ENCODE assay signal across 26 cellular contexts in the genomic region with DNA sequence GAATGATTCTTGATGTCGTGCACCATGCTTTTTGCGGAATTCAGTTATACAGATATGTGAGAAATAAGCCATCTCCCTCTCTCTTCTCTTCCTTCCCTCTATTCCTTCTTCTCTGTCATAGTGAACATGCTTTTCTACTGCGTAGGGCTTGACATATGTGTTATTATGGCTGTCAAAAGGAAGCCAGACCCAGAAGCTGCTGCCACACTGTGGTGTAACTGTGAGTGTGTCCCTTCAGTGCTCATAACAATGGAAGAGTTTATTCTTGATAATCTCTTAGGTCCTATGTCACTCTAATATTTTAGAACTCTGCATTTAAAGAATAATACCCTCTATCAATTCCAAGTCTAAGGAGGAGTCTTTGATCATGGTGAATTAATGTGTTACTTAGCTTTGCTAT.
DNase-seq lines count a peak whose midpoint lies in the region; ATAC-seq and TF ChIP-seq lines count a peak whose summit lies in the region.
"Had no signal": no experiment of that assay in that cellular context is flagged by ENCODE, and none has a peak within 500 bp of the region (broad histone marks: within the 10 kb centered on the region; RNA-seq: fewer than 3 reads in every experiment).

No MANE protein-coding gene starts in this region.

- H3K79me2 ChIP-seq in HCT116 (ENCODE audit: insufficient read depth, low read length), result no peaks in the 10 kb centered on the region

- intact Hi-C loops in HCT116 (cut with micrococcal nuclease), result no loop called here

- no peak overlapping the region for H2AFZ ChIP-seq in HCT116 (ENCODE audit: low read depth, low read length, poor library complexity, severe bottlenecking)

- H3K27ac ChIP-seq in C4-2B, result no peak overlapping the region
- H3K27ac ChIP-seq in HCT116 (ENCODE audit: low read depth, low read length), result no peak overlapping the region
- H3K27ac ChIP-seq in RWPE2 (ENCODE audit: poor library complexity, severe bottlenecking), result no peak overlapping the region
- H3K27ac ChIP-seq: BLaER1, esophagus muscularis mucosa, heart right ventricle, lower lobe of right lung, SK-N-MC, skin epidermis, upper lobe of right lung had no signal

- ATAC-seq in HCT116 (no peak), RWPE2 (ENCODE audit: low read depth) (no peak), left lobe of liver (peak; percentile 52)
- ATAC-seq: heart right ventricle; lower lobe of right lung; stimulated activated naive B cell treated with anti-CD40 and anti-IgM and Interleukin-4, amounts not matched to agents 10 μg/mL and 1 μg/mL and 100 μg/mL, for 72 hours; upper lobe of right lung had no signal

- H3K27me3 ChIP-seq in HCT116 (ENCODE audit: insufficient read depth, low read length) (peaks cover 14% of the 10 kb centered on the region; the same call in 1 of the 2 replicates), RWPE2 (ENCODE audit: insufficient read depth, poor library complexity, severe bottlenecking) (no peaks in the 10 kb centered on the region)
- H3K27me3 ChIP-seq: BLaER1, esophagus muscularis mucosa, heart right ventricle, upper lobe of right lung had no signal

- TF ChIP-seq CTCF in C4-2B (conservative IDR thresholded peaks at IDR 0.05), result peak; percentile 13
- TF ChIP-seq CTCF in HCT116 (IDR thresholded peaks at IDR 0.05 in 2 of 3, conservative IDR thresholded peaks at IDR 0.05 in 1 of 3; ENCODE audit: borderline replicate concordance in 1 of 3, insufficient read depth in 1 of 3, low read depth in 2 of 3, low read length in 2 of 3), result no peak
- peak; percentile 16 for TF ChIP-seq CTCF in RWPE2 (IDR thresholded peaks at IDR 0.05; ENCODE audit: poor library complexity, severe bottlenecking)

- CTCF ChIA-PET in HCT116 (lab: Charles Lee), result no interaction called here

- no peaks in the 10 kb centered on the region for H3K9me2 ChIP-seq in HCT116 (ENCODE audit: insufficient read depth)

- RAD21 ChIA-PET in HCT116 (lab: Charles Lee; ENCODE audit: low non-redundant PET in 1 of 2, low total read pairs in 2 of 2, uncharacterized antibody in 2 of 2, unreplicated experiment in 2 of 2), result no interaction called here

- H3K9me3 ChIP-seq in HCT116 (ENCODE audit: control insufficient read depth in 1 of 2, insufficient read depth in 1 of 2, low read depth in 1 of 2, low read length in 2 of 2) (no peaks in the 10 kb centered on the region), RWPE2 (ENCODE audit: severe bottlenecking) (no peaks in the 10 kb centered on the region)
- H3K9me3 ChIP-seq: BLaER1, esophagus muscularis mucosa, lower lobe of right lung, upper lobe of right lung had no signal

- H3K36me3 ChIP-seq in HCT116 (ENCODE audit: control insufficient read depth in 1 of 2, insufficient read depth in 2 of 2, low read length in 2 of 2) (no peaks in the 10 kb centered on the region), RWPE2 (ENCODE audit: low read depth) (no peaks in the 10 kb centered on the region)
- H3K36me3 ChIP-seq: BLaER1, esophagus muscularis mucosa, heart right ventricle, lower lobe of right lung, upper lobe of right lung had no signal

- H3K9ac ChIP-seq in HCT116 (ENCODE audit: low read length), result no peak overlapping the region
- H3K9ac ChIP-seq: BLaER1 had no signal

- H3K4me2 ChIP-seq in HCT116 (ENCODE audit: low read length), result no peak overlapping the region
- H3K4me2 ChIP-seq: BLaER1 had no signal

- POLR2A ChIA-PET in HCT116 (lab: Charles Lee), result no interaction called here

- TF ChIP-seq POLR2A in HCT116 (IDR thresholded peaks at IDR 0.05; ENCODE audit: borderline replicate concordance, extremely low read depth, insufficient read depth, insufficient read length), result no peak

- no peaks in the 10 kb centered on the region for H4K20me1 ChIP-seq in HCT116 (ENCODE audit: insufficient read depth)
- H4K20me1 ChIP-seq: BLaER1 had no signal

- no peak overlapping the region for H3K4me3 ChIP-seq in HCT116 (replicated peaks in 1 of 2; ENCODE audit: low read depth in 1 of 2, low read length in 2 of 2)
- H3K4me3 ChIP-seq in RWPE2 (ENCODE audit: severe bottlenecking), result no peak overlapping the region
- H3K4me3 ChIP-seq: BLaER1, esophagus muscularis mucosa, heart right ventricle, lower lobe of right lung, SK-N-MC, skin epidermis, upper lobe of right lung had no signal

- peaks cover 0 to 6% of the 10 kb centered on the region in 2 experiments; a peak in 1 of 4 replicates for H3K4me1 ChIP-seq in HCT116 (ENCODE audit: control insufficient read depth in 1 of 2, insufficient read depth in 2 of 2, low read length in 2 of 2)
- no peaks in the 10 kb centered on the region for H3K4me1 ChIP-seq in RWPE2 (ENCODE audit: insufficient read depth, poor library complexity, severe bottlenecking)
- H3K4me1 ChIP-seq: BLaER1, lower lobe of right lung, upper lobe of right lung had no signal

- DNase-seq in HCT116 (ENCODE audit: low read depth, low spot score), result no peak
- no peak for DNase-seq in RWPE2 (ENCODE audit: low spot score)
- DNase-seq in left lobe of liver (ENCODE audit: low spot score), result no peak
- DNase-seq in activated CD4-positive, CD25-positive, alpha-beta regulatory T cell treated with anti-CD3 and anti-CD28 coated beads, Interleukin-2, amount 50 U/mL, for 72 hours, result no peak
- no peak for DNase-seq in mucosa of gallbladder (ENCODE audit: low spot score)
- no peak for DNase-seq in middle frontal gyrus (ENCODE audit: extremely low spot score, low spot score)
- DNase-seq in hepatic stellate cell (ENCODE audit: low spot score), result no peak
- DNase-seq: activated CD4-positive, alpha-beta T cell treated with anti-CD3 and anti-CD28 coated beads, Interleukin-2, amount 50 U/mL, for 4 hours; activated CD4-positive, CD25-positive, alpha-beta regulatory T cell; activated naive CD4-positive, alpha-beta T cell treated with anti-CD3 and anti-CD28 coated beads for 36 hours; central memory CD4-positive, alpha-beta T cell; DMS79; foreskin fibroblast; GDM1; H9; heart right ventricle; kidney glomerular epithelial cell; lower lobe of right lung; NCI-H1930; stimulated activated naive B cell treated with anti-CD40 and anti-IgM and Interleukin-4, amounts not matched to agents 10 μg/mL and 1 μg/mL and 100 μg/mL, for 72 hours; upper lobe of right lung had no signal

- BruUV-seq in HCT116 (replicated peaks; lab: Mats Ljungman, UMichigan), result no TSS peak

- 0 out of 2 replicates have a peak, but pooled peaks have one; percentile 4 for TF ChIP-seq RAD21 in HCT116 (IDR thresholded peaks at IDR 0.05; ENCODE audit: low read depth)

TF ChIP-seq in HCT116, 20 proteins besides CTCF, POLR2A, EP300 and RAD21:
- TF ChIP-seq EGR1 (IDR thresholded peaks at IDR 0.05; ENCODE audit: low read depth), result no peak
- TF ChIP-seq ZNF274 (IDR thresholded peaks at IDR 0.05; ENCODE audit: low read depth, low read length), result no peak
- TF ChIP-seq POLR2AphosphoS5 (IDR thresholded peaks at IDR 0.05; ENCODE audit: low read depth, low read length), result no peak
- TF ChIP-seq SIN3A (IDR thresholded peaks at IDR 0.05; ENCODE audit: low read depth), result no peak
- no peak for TF ChIP-seq TCF7L2 (IDR thresholded peaks at IDR 0.05; ENCODE audit: borderline replicate concordance, extremely low read depth, insufficient read depth, insufficient read length)
- no peak for TF ChIP-seq SRF (IDR thresholded peaks at IDR 0.05; ENCODE audit: low read depth)
TF ChIP-seq in HCT116: peak in this region for 0.

Comparison
In these comparisons a context has a peak if more than half of its experiments do, and no peak if none do; other contexts are left out.
1. CTCF ChIP-seq: peak in C4-2B (single experiment) and RWPE2 (single experiment); none in HCT116 (0 of 3).